In the genomic region with DNA sequence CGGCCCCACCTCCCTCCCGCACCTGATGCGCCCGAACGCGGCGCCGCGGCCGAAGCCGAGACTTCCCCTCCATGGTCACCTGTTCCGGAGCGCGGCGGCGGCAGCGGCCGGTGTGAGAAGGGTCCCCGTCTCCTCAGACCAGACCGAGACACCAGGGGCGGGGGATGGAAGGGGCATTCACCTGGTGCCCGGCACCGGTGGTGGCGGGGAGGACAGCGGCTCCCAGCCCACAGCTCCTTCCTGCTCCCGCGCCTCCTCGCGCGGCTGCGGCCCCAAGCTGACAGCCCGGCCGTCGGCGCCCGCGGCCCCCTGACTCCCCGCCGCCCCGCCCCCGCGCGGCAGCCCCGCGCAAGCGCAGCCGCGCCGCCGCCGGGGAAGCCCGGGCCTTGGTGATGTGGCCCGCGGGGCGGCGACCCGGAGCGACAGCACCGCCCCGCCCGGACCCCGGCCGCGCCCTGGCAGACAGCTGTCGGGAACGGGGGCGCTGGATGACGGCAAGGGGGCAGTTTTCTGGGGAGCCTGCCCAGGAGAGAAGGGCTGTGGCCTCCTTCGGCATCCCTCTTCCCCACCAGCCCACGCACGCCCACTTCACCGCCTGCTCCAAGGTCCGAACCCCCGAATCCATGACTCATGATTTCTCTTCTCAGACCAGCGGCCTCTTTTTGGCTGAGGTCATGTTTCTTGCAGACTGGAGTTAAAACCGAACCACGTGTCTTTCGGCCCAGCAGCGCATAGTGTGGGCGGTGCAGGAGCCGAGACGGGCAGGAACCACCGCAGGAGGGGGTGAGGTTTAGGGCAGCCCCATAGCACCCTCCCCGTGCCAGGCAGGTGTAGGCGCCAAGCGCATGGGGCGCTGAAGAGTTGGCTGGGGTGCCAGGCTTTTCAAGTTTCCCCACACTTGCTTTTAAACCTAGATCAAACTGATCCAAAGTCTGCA, we compare ENCODE assay signal across 8 cellular contexts. TPM values are rescaled to one million over a fixed set of nuclear protein-coding genes. Genes with fewer than 3 reads are reported as not detected.
DNase-seq lines count a peak whose midpoint lies in the region; ATAC-seq and TF ChIP-seq lines count a peak whose summit lies in the region.

Gene SLC41A2 (minus strand): TSS at position 282 of the 937 bp plus-strand sequence. CDS start 29,763 bp downstream, outside the sequence.

- DNase-seq in A172 (ENCODE audit: low spot score), result peak; percentile 80
- peak; percentile 24 to 77 for DNase-seq in NCI-H1930 (lab: John Stamatoyannopoulos, UW)
- DNase-seq in activated B cell treated with CpG ODN at 0.5 μM for 24 hours, result peak; percentile 90
- peak; percentile 75 for DNase-seq in central memory CD4-positive, alpha-beta T cell
- DNase-seq in islet precursor cell, result peak; percentile 96
- DNase-seq in stimulated activated CD4-positive, alpha-beta T cell treated with anti-CD3 and anti-CD28 coated beads, Interleukin-12 subunit alpha, Interleukin-12 subunit beta, amount 100 ng/mL, for 48 hours (ENCODE audit: low read depth in 2 of 3, low spot score in 1 of 3), result peak; percentile 50 to 70 (median 65)

- POLR2A ChIA-PET in activated B cell treated with CpG ODN at 0.5 μM for 24 hours (lab: Charles Lee), result interaction anchor here (1.0 to 2.6 kb wide), 11 partner anchors 16 to 1029 kb away, joined by 3 to 11 read pairs (median 4); partner anchors contain the start of gene NOPCHAP1

- TF ChIP-seq CTCF in activated B cell treated with CpG ODN at 0.5 μM for 24 hours (IDR thresholded peaks at IDR 0.05), result no peak

- peak within 1 kb of the TSS; percentile 92 for H3K27ac Mint-ChIP-seq in activated B cell treated with CpG ODN at 0.5 μM for 24 hours

- no peaks in the 10 kb centered on the region for H3K9me3 Mint-ChIP-seq in activated B cell treated with CpG ODN at 0.5 μM for 24 hours

- H3K4me3 Mint-ChIP-seq in activated B cell treated with CpG ODN at 0.5 μM for 24 hours, result peak within 1 kb of the TSS; percentile 93

- CTCF ChIA-PET in activated B cell treated with CpG ODN at 0.5 μM for 24 hours (lab: Charles Lee), result interaction anchor here (0.8 to 2.5 kb wide), 7 partner anchors 9 to 577 kb away, joined by 3 to 14 read pairs (median 3); partner anchors contain the start of gene NOPCHAP1

- peaks cover 2% of the 10 kb centered on the region for H3K27me3 Mint-ChIP-seq in activated B cell treated with CpG ODN at 0.5 μM for 24 hours

- intact Hi-C loops in activated B cell treated with CpG ODN at 0.5 μM for 24 hours (cut with micrococcal nuclease), result loop anchor here (1.0 to 5.0 kb wide), 11 partner anchors 16 to 671 kb away; partner anchors contain the start of genes CHST11 and NOPCHAP1

- H3K36me3 Mint-ChIP-seq in activated B cell treated with CpG ODN at 0.5 μM for 24 hours (ENCODE audit: low read depth), result peaks cover 3% of the 10 kb centered on the region

- ATAC-seq in GM18502 (IDR thresholded peaks at IDR 0.05; ENCODE audit: poor library complexity, unreplicated experiment) (peak; percentile 78), HG02938 (IDR thresholded peaks at IDR 0.05; ENCODE audit: unreplicated experiment) (peak; percentile 67), activated B cell treated with CpG ODN at 0.5 μM for 24 hours (ENCODE audit: low read depth) (peak; percentile 86)

- peaks cover 26% of the 10 kb centered on the region for H3K4me1 Mint-ChIP-seq in activated B cell treated with CpG ODN at 0.5 μM for 24 hours

RNA-seq across cellular contexts. Expression of gene SLC41A2, which starts in this region (rescaled TPM):
- 22.3 and 34.7 TPM in 2 replicates for total RNA-seq in A172 (2014; rRNA removed; shearing (Covaris generic))
- 11.1 and 12.6 TPM in 2 replicates for total RNA-seq in activated B cell treated with CpG ODN at 0.5 μM for 24 hours

Comparison
In these comparisons a context has a peak if more than half of its experiments do, and no peak if none do; other contexts are left out.
1. Peak in every context shown above with its lines: DNase-seq and ATAC-seq.